In genomic region chr2:33457588-33458247, GRCh38 we compare ENCODE assay signal across 1 cellular context.
TF ChIP-seq lines count a peak whose summit lies in the region.

No MANE protein-coding gene starts in this region.

TF ChIP-seq in HepG2, 621 proteins besides CTCF, POLR2A, EP300 and RAD21 (continued from another document):
- TF ChIP-seq CBX2 (IDR thresholded peaks at IDR 0.05; ENCODE audit: low read depth, low read length), result no peak
- no peak for TF ChIP-seq CBX2 (CRISPR knock-in tag; IDR thresholded peaks at IDR 0.05; ENCODE audit: low read depth)
- TF ChIP-seq CEBPG (CRISPR knock-in tag; IDR thresholded peaks at IDR 0.05), result peak; percentile 53; the same call in 1 of the 2 replicates
- no peak for TF ChIP-seq ISL2 (CRISPR knock-in tag; IDR thresholded peaks at IDR 0.05)
- no peak for TF ChIP-seq HIVEP1 (CRISPR knock-in tag; IDR thresholded peaks at IDR 0.05)
- TF ChIP-seq THAP7 (CRISPR knock-in tag; IDR thresholded peaks at IDR 0.05), result no peak
- TF ChIP-seq ZNF256 (CRISPR knock-in tag; conservative IDR thresholded peaks at IDR 0.05), result no peak
- no peak for TF ChIP-seq IKZF4 (CRISPR knock-in tag; IDR thresholded peaks at IDR 0.05; ENCODE audit: borderline replicate concordance, low read depth, not compliant biosample characterization)
TF ChIP-seq in HepG2: peak in this region for 6.
